Comparison of ENCODE assay signal across 20 cellular contexts in genomic region chr2:168180914-168181313, GRCh38.
DNase-seq lines count a peak whose midpoint lies in the region; ATAC-seq, FAIRE-seq and TF ChIP-seq lines count a peak whose summit lies in the region.
"Had no signal": no experiment of that assay in that cellular context is flagged by ENCODE, and none has a peak within 500 bp of the region (broad histone marks: within the 10 kb centered on the region; RNA-seq: fewer than 3 reads in every experiment).

No MANE protein-coding gene starts in this region.

- H3K27ac Mint-ChIP-seq in T-helper 17 cell, result no peak overlapping the region
- H3K27ac Mint-ChIP-seq: activated B cell treated with CpG ODN at 0.5 μM for 24 hours; activated T-helper 17 cell treated with anti-CD3 and anti-CD28 coated beads, Interleukin-2, amount 50 U/mL, for 72 hours had no signal

- H3K27ac ChIP-seq in 22Rv1, result peak overlapping the region; percentile 64
- H3K27ac ChIP-seq in HUES48 (ENCODE audit: low read depth, low read length), result peak overlapping the region; percentile 52
- H3K27ac ChIP-seq in endothelial cell of umbilical vein (ENCODE audit: insufficient read depth, low read depth, low read length), result no peak overlapping the region
- H3K27ac ChIP-seq: adrenal gland had no signal

- no peaks in the 10 kb centered on the region for H4K20me1 ChIP-seq in endothelial cell of umbilical vein (replicated peaks; ENCODE audit: control insufficient read depth, extremely low read depth, insufficient read depth, low read length)

- intact Hi-C loops in endothelial cell of umbilical vein (cut with micrococcal nuclease), result no loop called here

- DNase-seq in NCI-H69 (lab: John Stamatoyannopoulos, UW), result peak; percentile 92
- DNase-seq in endothelial cell of umbilical vein (ENCODE audit: low read depth, low spot score), result no peak
- DNase-seq in stimulated activated CD4-positive, alpha-beta T cell treated with anti-CD3 and anti-CD28 coated beads, Interleukin-1b, Interleukin-23, amount 100 ng/mL, for 48 hours, result no peak
- DNase-seq in T-helper 17 cell, result no peak
- no peak for DNase-seq in SHP77 treated with DMSO at 0.1 percent for 48 hours (lab: John Stamatoyannopoulos, UW)
- DNase-seq: ACHN; activated B cell treated with CpG ODN at 0.5 μM for 24 hours; activated CD8-positive, alpha-beta memory T cell treated with anti-CD3 and anti-CD28 coated beads for 24 hours; adrenal gland; effector memory CD4-positive, alpha-beta T cell; EL; NCI-H2171 treated with DMSO at 0.1 percent for 48 hours; SHP77; stimulated activated naive CD4-positive, alpha-beta T cell; T-helper 2 cell had no signal

- no peaks in the 10 kb centered on the region for H3K9me1 ChIP-seq in endothelial cell of umbilical vein (replicated peaks; ENCODE audit: control insufficient read depth, extremely low read depth, insufficient read depth, low read length)

- H2AFZ ChIP-seq in endothelial cell of umbilical vein (ENCODE audit: low read depth, low read length), result no peak overlapping the region

- no peak overlapping the region for H3K4me2 ChIP-seq in endothelial cell of umbilical vein (ENCODE audit: insufficient read depth, low read length)

- no peak overlapping the region for H3K9ac ChIP-seq in HUES48 (ENCODE audit: low read depth, low read length)
- H3K9ac ChIP-seq in endothelial cell of umbilical vein (replicated peaks; ENCODE audit: extremely low read depth, insufficient read depth, low read length), result no peak overlapping the region

- ATAC-seq in esophagus mucosa (no peak), T-helper 17 cell (no peak)

- H3K4me3 Mint-ChIP-seq in T-helper 17 cell, result no peak overlapping the region
- H3K4me3 Mint-ChIP-seq: activated B cell treated with CpG ODN at 0.5 μM for 24 hours; activated T-helper 17 cell treated with anti-CD3 and anti-CD28 coated beads, Interleukin-2, amount 50 U/mL, for 72 hours; central memory CD8-positive, alpha-beta T cell had no signal

- TF ChIP-seq POLR2A in endothelial cell of umbilical vein (IDR thresholded peaks at IDR 0.05; ENCODE audit: low read depth, low read length), result no peak

- H3K9me3 ChIP-seq in HUES48 (ENCODE audit: control insufficient read depth, insufficient read depth, low read length) (no peaks in the 10 kb centered on the region), endothelial cell of umbilical vein (replicated peaks; ENCODE audit: control insufficient read depth, insufficient read depth, low read length) (no peaks in the 10 kb centered on the region), T-helper 17 cell (ENCODE audit: control insufficient read depth, low read length, poor library complexity, severe bottlenecking) (no peaks in the 10 kb centered on the region)
- H3K9me3 ChIP-seq: adrenal gland had no signal

- dilution Hi-C loops in endothelial cell of umbilical vein (cut with MboI; ENCODE audit: extremely low pct_ligation_motif_present, low sequenced_read_pairs), result no loop called here

- H3K36me3 ChIP-seq in HUES48 (ENCODE audit: control insufficient read depth, insufficient read depth, low read length), result no peaks in the 10 kb centered on the region
- H3K36me3 ChIP-seq in endothelial cell of umbilical vein (ENCODE audit: control insufficient read depth in 2 of 2, extremely low read depth in 1 of 2, insufficient read depth in 2 of 2, low read length in 2 of 2), result no peaks in the 10 kb centered on the region
- H3K36me3 ChIP-seq: adrenal gland had no signal

- peaks cover 10% of the 10 kb centered on the region for H3K79me2 ChIP-seq in endothelial cell of umbilical vein (ENCODE audit: control insufficient read depth, insufficient read depth, low read length)

- POLR2A ChIA-PET in endothelial cell of umbilical vein (lab: Charles Lee), result no interaction called here

- peaks cover 38% of the 10 kb centered on the region for H3K4me1 Mint-ChIP-seq in T-helper 17 cell

- no peak for TF ChIP-seq CTCF in 22Rv1 (IDR thresholded peaks at IDR 0.05)
- TF ChIP-seq CTCF in endothelial cell of umbilical vein (IDR thresholded peaks at IDR 0.05; ENCODE audit: extremely low read depth in 1 of 2, insufficient read depth in 1 of 2, low read depth in 1 of 2, low read length in 2 of 2), result no peak

- H3K4me3 ChIP-seq in HUES48 (ENCODE audit: low read depth, low read length) (peak overlapping the region; percentile 22; the same call in 1 of the 2 replicates), endothelial cell of umbilical vein (replicated peaks in 1 of 3; ENCODE audit: insufficient read depth in 1 of 3, low read depth in 1 of 3, low read length in 3 of 3) (no peak overlapping the region)
- H3K4me3 ChIP-seq: adrenal gland had no signal

- H3K27me3 ChIP-seq in HUES48 (ENCODE audit: control insufficient read depth, insufficient read depth, low read length), result no peaks in the 10 kb centered on the region; the same call in 1 of the 2 replicates
- H3K27me3 ChIP-seq in endothelial cell of umbilical vein (ENCODE audit: control insufficient read depth in 2 of 2, insufficient read depth in 2 of 2, low read length in 2 of 2), result no peaks in the 10 kb centered on the region
- H3K27me3 ChIP-seq: adrenal gland had no signal

- H3K36me3 Mint-ChIP-seq in T-helper 17 cell (ENCODE audit: low read depth), result no peaks in the 10 kb centered on the region

- no peaks in the 10 kb centered on the region for H3K27me3 Mint-ChIP-seq in T-helper 17 cell
- H3K27me3 Mint-ChIP-seq: activated B cell treated with CpG ODN at 0.5 μM for 24 hours; activated T-helper 17 cell treated with anti-CD3 and anti-CD28 coated beads, Interleukin-2, amount 50 U/mL, for 72 hours; central memory CD8-positive, alpha-beta T cell had no signal

- CTCF ChIA-PET in endothelial cell of umbilical vein (lab: Charles Lee), result interaction anchor here (2.0 kb wide), 1 partner anchor 62 kb away, joined by 7 read pairs; no protein-coding TSS in a partner anchor

- BruUV-seq in endothelial cell of umbilical vein (replicated peaks; lab: Mats Ljungman, UMichigan), result no TSS peak

- peak; percentile 24 for FAIRE-seq in endothelial cell of umbilical vein (lab: Jason Lieb, UNC)

- H3K4me1 ChIP-seq in HUES48 (ENCODE audit: control insufficient read depth, insufficient read depth, low read length) (peaks cover 50% of the 10 kb centered on the region), endothelial cell of umbilical vein (ENCODE audit: control insufficient read depth, extremely low read depth, insufficient read depth, low read length) (peaks cover 12% of the 10 kb centered on the region)

TF ChIP-seq in endothelial cell of umbilical vein, 7 proteins besides CTCF, POLR2A, EP300 and RAD21:
- no peak for TF ChIP-seq GATA2 (IDR thresholded peaks at IDR 0.05; ENCODE audit: insufficient read depth, insufficient read length, low read depth, low read length)
- no peak for TF ChIP-seq JUN (IDR thresholded peaks at IDR 0.05; ENCODE audit: borderline replicate concordance, insufficient read depth, insufficient read length, low read depth)
- TF ChIP-seq MYC (IDR thresholded peaks at IDR 0.05; ENCODE audit: low read depth, low read length), result no peak
- TF ChIP-seq FOS (IDR thresholded peaks at IDR 0.05; ENCODE audit: borderline replicate concordance, insufficient read depth, low read length), result no peak
- TF ChIP-seq EZH2 (IDR thresholded peaks at IDR 0.05; ENCODE audit: borderline replicate concordance, low read depth, low read length, severe bottlenecking), result no peak
- no peak for TF ChIP-seq MAX (IDR thresholded peaks at IDR 0.05; ENCODE audit: insufficient read depth, insufficient read length)
- TF ChIP-seq POLR2AphosphoS5 (IDR thresholded peaks at IDR 0.05; ENCODE audit: insufficient read depth, low read depth, low read length), result no peak
